Comparison of ENCODE assay signal across 8 cellular contexts in the genomic region with DNA sequence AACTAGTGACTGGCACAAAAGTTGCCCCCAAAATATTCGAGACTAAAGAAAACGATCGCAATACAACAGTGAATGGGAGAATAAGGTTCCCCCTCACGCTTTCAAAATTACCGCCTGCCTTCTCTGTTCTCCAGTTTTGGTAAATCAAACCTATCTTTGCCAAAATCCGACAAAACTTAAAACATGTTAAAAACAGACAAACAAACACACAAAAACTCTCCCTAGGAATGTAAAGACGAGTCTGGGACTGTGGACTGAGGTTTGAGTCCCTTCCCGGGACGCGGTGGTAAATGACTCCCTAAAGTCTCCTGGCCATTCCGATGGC. TPM values are rescaled to one million over a fixed set of nuclear protein-coding genes. Genes with fewer than 3 reads are reported as not detected.
DNase-seq lines count a peak whose midpoint lies in the region; TF ChIP-seq lines count a peak whose summit lies in the region.

No MANE protein-coding gene starts in this region.

- H3K9me3 Mint-ChIP-seq in activated naive CD4-positive, alpha-beta T cell treated with anti-CD3 and anti-CD28 coated beads, Interleukin-2, amount 50 U/mL, for 24 hours: peaks cover 13% of the 10 kb centered on the region
- no peaks in the 10 kb centered on the region for H3K9me3 Mint-ChIP-seq in type B pancreatic cell

- H3K4me1 ChIP-seq in breast epithelium (peaks cover 0 to 4% of the 10 kb centered on the region in 2 donors), mesendoderm (ENCODE audit: control insufficient read depth, low read depth, low read length) (no peaks in the 10 kb centered on the region)

- peak overlapping the region; percentile 100 for H4K8ac ChIP-seq in mesendoderm (ENCODE audit: low read depth, low read length)

- H3K36me3 ChIP-seq in breast epithelium (no peaks in the 10 kb centered on the region), mesendoderm (ENCODE audit: control insufficient read depth, insufficient read depth, low read length) (no peaks in the 10 kb centered on the region)

- H3K27me3 ChIP-seq in breast epithelium (peaks cover 0 to 7% of the 10 kb centered on the region in 2 donors), mesendoderm (ENCODE audit: insufficient read depth, low read length, poor library complexity) (no peaks in the 10 kb centered on the region)

- peak overlapping the region; percentile 57 for H3K4me2 ChIP-seq in mesendoderm (ENCODE audit: low read length)

- H3K36me3 Mint-ChIP-seq in activated naive CD4-positive, alpha-beta T cell treated with anti-CD3 and anti-CD28 coated beads, Interleukin-2, amount 50 U/mL, for 24 hours: peaks cover 17% of the 10 kb centered on the region
- peaks cover 12% of the 10 kb centered on the region for H3K36me3 Mint-ChIP-seq in type B pancreatic cell

- no peak overlapping the region for H2BK120ac ChIP-seq in mesendoderm (ENCODE audit: low read depth, low read length)

- H3K4me3 ChIP-seq in breast epithelium: peak overlapping the region; percentile 81 to 95 (median 89)
- peak overlapping the region; percentile 54 for H3K4me3 ChIP-seq in mesendoderm (ENCODE audit: low read length)

- H3K79me1 ChIP-seq in mesendoderm (ENCODE audit: low read length): peaks cover 2% of the 10 kb centered on the region

- peak overlapping the region; percentile 73 for H3K27ac Mint-ChIP-seq in activated naive CD4-positive, alpha-beta T cell treated with anti-CD3 and anti-CD28 coated beads, Interleukin-2, amount 50 U/mL, for 24 hours
- peak overlapping the region; percentile 88 for H3K27ac Mint-ChIP-seq in type B pancreatic cell

- H3K4ac ChIP-seq in mesendoderm (ENCODE audit: low read depth, low read length): no peak overlapping the region

- TF ChIP-seq CTCF in breast epithelium (IDR thresholded peaks at IDR 0.05) (no peak), type B pancreatic cell (conservative IDR thresholded peaks at IDR 0.05) (no peak)

- peak overlapping the region; percentile 92 for H3K56ac ChIP-seq in mesendoderm (ENCODE audit: low read length)

- H3K27me3 Mint-ChIP-seq in activated naive CD4-positive, alpha-beta T cell treated with anti-CD3 and anti-CD28 coated beads, Interleukin-2, amount 50 U/mL, for 24 hours: peaks cover 14% of the 10 kb centered on the region
- peaks cover 31% of the 10 kb centered on the region for H3K27me3 Mint-ChIP-seq in type B pancreatic cell

- no peak overlapping the region for H3K23ac ChIP-seq in mesendoderm (ENCODE audit: low read length)

- DNase-seq in activated naive CD4-positive, alpha-beta T cell treated with anti-CD3 and anti-CD28 coated beads, Interleukin-2, amount 50 U/mL, for 16 hours: no peak
- DNase-seq in breast epithelium (ENCODE audit: low spot score in 2 of 2) (no peak), mesendoderm (no peak), type B pancreatic cell (ENCODE audit: extremely low spot score, unreplicated experiment) (no peak), NCI-H2081 treated with DMSO at 0.1 percent for 48 hours (lab: John Stamatoyannopoulos, UW) (no peak), epidermal melanocyte (ENCODE audit: insufficient read length, low spot score) (no peak), medulla oblongata (ENCODE audit: extremely low spot score) (no peak)

- H2BK15ac ChIP-seq in mesendoderm (replicated peaks; ENCODE audit: low read depth): no peak overlapping the region

- intact Hi-C loops in breast epithelium (cut with DNase I; ENCODE audit: low total_unique reads): no loop called here

- no peak overlapping the region for H2AK5ac ChIP-seq in mesendoderm (ENCODE audit: low read length)

- no peak for TF ChIP-seq POLR2A in breast epithelium (IDR thresholded peaks at IDR 0.05)

- no peak overlapping the region for H2BK5ac ChIP-seq in mesendoderm (ENCODE audit: low read length)

- H3K4me3 Mint-ChIP-seq in activated naive CD4-positive, alpha-beta T cell treated with anti-CD3 and anti-CD28 coated beads, Interleukin-2, amount 50 U/mL, for 24 hours: peak overlapping the region; percentile 79
- peak overlapping the region; percentile 90 for H3K4me3 Mint-ChIP-seq in type B pancreatic cell

- no CpG with 5 or more reads among the region's 11 CpGs for WGBS in mesendoderm (ENCODE audit: extremely low coverage, insufficient coverage, low lambda C conversion rate)

- peak overlapping the region; percentile 83 for H3K9ac ChIP-seq in mesendoderm (ENCODE audit: low read length)

- peak overlapping the region; percentile 75 for H3K18ac ChIP-seq in mesendoderm (ENCODE audit: low read length)

- peaks cover 27% of the 10 kb centered on the region for H3K4me1 Mint-ChIP-seq in activated naive CD4-positive, alpha-beta T cell treated with anti-CD3 and anti-CD28 coated beads, Interleukin-2, amount 50 U/mL, for 24 hours
- H3K4me1 Mint-ChIP-seq in type B pancreatic cell (ENCODE audit: unreplicated experiment): peaks cover 20% of the 10 kb centered on the region

- H4K5ac ChIP-seq in mesendoderm (ENCODE audit: low read length): peak overlapping the region; percentile 85

- no peaks in the 10 kb centered on the region for H3K9me3 ChIP-seq in breast epithelium

- H3K27ac ChIP-seq in breast epithelium (peak overlapping the region; percentile 87 to 92), mesendoderm (ENCODE audit: low read depth, low read length) (peak overlapping the region; percentile 91)

- H3K79me2 ChIP-seq in mesendoderm (ENCODE audit: control insufficient read depth, insufficient read depth, low read length): no peaks in the 10 kb centered on the region

RNA-seq across cellular contexts. Expression of a gene that starts 0.4 kb away (rescaled TPM):
- total RNA-seq in breast epithelium: 10 to 100 TPM; 29.0 to 33.7 (median 30.2) TPM
- polyA plus RNA-seq in mesendoderm (2013, experiment 1 of 2): 38.5 TPM
- 39.2 TPM for polyA plus RNA-seq in mesendoderm (2013, experiment 2 of 2)
- 34.3 and 35.5 TPM in 2 replicates for total RNA-seq in type B pancreatic cell (ENCODE audit: low replicate concordance)

RNA-seq across cellular contexts. Expression of a gene that starts 28.4 kb away (rescaled TPM):
- total RNA-seq in breast epithelium (10 to 100 TPM; 61.1 to 84.3 (median 77.0) TPM), type B pancreatic cell (ENCODE audit: low replicate concordance) (29.3 and 42.7 TPM in 2 replicates)
- 32.9 TPM for polyA plus RNA-seq in mesendoderm (2013, experiment 1 of 2)
- 32.4 TPM for polyA plus RNA-seq in mesendoderm (2013, experiment 2 of 2)

RNA-seq across cellular contexts. Expression of a gene that starts 34.4 kb away (rescaled TPM):
- under 1 TPM in 2 of 3 donors, not detected in 1; 0.16 to 0.29 TPM for total RNA-seq in breast epithelium
- polyA plus RNA-seq in mesendoderm (2013, experiment 1 of 2): 0.04 TPM
- polyA plus RNA-seq in mesendoderm (2013, experiment 2 of 2): 0.04 TPM
- total RNA-seq in type B pancreatic cell (ENCODE audit: low replicate concordance): 0.24 TPM in 1 of 2 replicates, not detected in the other
